In genomic region chr4:77358315-77358928, GRCh38 we compare ENCODE assay signal across 8 cellular contexts.
DNase-seq lines count a peak whose midpoint lies in the region; ATAC-seq and TF ChIP-seq lines count a peak whose summit lies in the region.

No MANE protein-coding gene starts in this region.

- ATAC-seq in heart left ventricle (peak in 3 of 4 donors; percentile 61 to 64 (median 63)), HG03457 (IDR thresholded peaks at IDR 0.05; ENCODE audit: unreplicated experiment) (no peak)

- WGBS in heart left ventricle, 4 donors: 79 to 93% (median 87%) methylated on average over 2 of the region's 2 CpGs

- no peak overlapping the region for H3K27ac ChIP-seq in AG04450 (ENCODE audit: low read depth, low read length)
- H3K27ac ChIP-seq in VCaP: no peak overlapping the region
- H3K27ac ChIP-seq in heart left ventricle: no peak overlapping the region

- TF ChIP-seq POLR2A in heart left ventricle (IDR thresholded peaks at IDR 0.05): no peak

- peak; percentile 72 for TF ChIP-seq CTCF in AG04450 (IDR thresholded peaks at IDR 0.05; ENCODE audit: low read depth, low read length)
- TF ChIP-seq CTCF in GM10248 (IDR thresholded peaks at IDR 0.05; ENCODE audit: control extremely low read depth, extremely low read depth, low read depth, missing control alignments): peak; percentile 66
- peak; percentile 91 for TF ChIP-seq CTCF in VCaP (conservative IDR thresholded peaks at IDR 0.05)
- TF ChIP-seq CTCF in heart left ventricle (IDR thresholded peaks at IDR 0.05): peak; percentile 39 to 67 (median 54)

- H3K4me1 ChIP-seq in heart left ventricle: no peaks in the 10 kb centered on the region

- no peaks in the 10 kb centered on the region for H3K36me3 ChIP-seq in heart left ventricle

- no peaks in the 10 kb centered on the region for H3K9me3 ChIP-seq in AG04450 (ENCODE audit: control insufficient read depth, insufficient read depth, low read length)
- no peaks in the 10 kb centered on the region for H3K9me3 ChIP-seq in heart left ventricle

- H3K4me3 ChIP-seq in AG04450 (ENCODE audit: low read depth, low read length): no peak overlapping the region
- H3K4me3 ChIP-seq in heart left ventricle: no peak overlapping the region
- H3K4me3 ChIP-seq in skeletal muscle cell (ENCODE audit: low read depth, low read length): no peak overlapping the region

- DNase-seq in AG04450 (ENCODE audit: low read depth, low spot score) (no peak), GM10248 (ENCODE audit: extremely low spot score) (peak; percentile 40), KG1 (lab: John Stamatoyannopoulos, UW) (peak; percentile 23), heart left ventricle (peak in 1 of 5 donors; percentile 11), skeletal muscle cell (ENCODE audit: low read depth) (peak; percentile 4)
- no peak for DNase-seq in stimulated activated CD4-positive, alpha-beta T cell treated with anti-CD3 and anti-CD28 coated beads, Interleukin-4, amount 100 ng/mL, for 4 hours

- POLR2A ChIA-PET in AG04450 (lab: Yijun Ruan, JAX) (no interaction called here), GM10248 (lab: Yijun Ruan, JAX) (interaction anchor here (0.6 kb wide), 1 partner anchor 181 kb away, joined by 3 read pairs; no protein-coding TSS in a partner anchor)

- CTCF ChIA-PET in AG04450 (lab: Charles Lee) (interaction anchor here (0.6 to 4.7 kb wide), 29 partner anchors 8 to 930 kb away, joined by 3 to 53 read pairs (median 5); partner anchors contain the start of gene SHROOM3), GM10248 (lab: Yijun Ruan, JAX) (interaction anchor here (0.6 to 7.1 kb wide), 35 partner anchors 8 to 1384 kb away, joined by 3 to 109 read pairs (median 5); no protein-coding TSS in a partner anchor)

- peaks cover 8% of the 10 kb centered on the region for H3K27me3 ChIP-seq in AG04450 (ENCODE audit: control insufficient read depth, insufficient read depth, low read length)
- no peaks in the 10 kb centered on the region for H3K27me3 ChIP-seq in heart left ventricle

- intact Hi-C loops in heart left ventricle (cut with DNase I): loop anchor here in 8 of 10 donors (1.0 to 10.0 kb wide), 4 partner anchors 116 to 844 kb away; no protein-coding TSS in a partner anchor

Comparison
In these comparisons a context has a peak if more than half of its experiments do, and no peak if none do; other contexts are left out.
1. DNase-seq: peak in GM10248 (single experiment), KG1 (single experiment) and skeletal muscle cell (single experiment); none in AG04450 (single experiment) and stimulated activated CD4-positive, alpha-beta T cell treated with anti-CD3 and anti-CD28 coated beads, Interleukin-4, amount 100 ng/mL, for 4 hours (0 of 2).
2. Peak in every context shown above with its lines, with median percentiles within 50 percentile points of each other: CTCF ChIP-seq.